1 cellular context compared by ENCODE assay signal in genomic region chr1:75731881-75732280, GRCh38.
TF ChIP-seq lines count a peak whose summit lies in the region.

No MANE protein-coding gene starts in this region.

TF ChIP-seq in GM23338, 12 proteins besides CTCF, POLR2A, EP300 and RAD21 (continued from another document):
- TF ChIP-seq, protein P1, sequence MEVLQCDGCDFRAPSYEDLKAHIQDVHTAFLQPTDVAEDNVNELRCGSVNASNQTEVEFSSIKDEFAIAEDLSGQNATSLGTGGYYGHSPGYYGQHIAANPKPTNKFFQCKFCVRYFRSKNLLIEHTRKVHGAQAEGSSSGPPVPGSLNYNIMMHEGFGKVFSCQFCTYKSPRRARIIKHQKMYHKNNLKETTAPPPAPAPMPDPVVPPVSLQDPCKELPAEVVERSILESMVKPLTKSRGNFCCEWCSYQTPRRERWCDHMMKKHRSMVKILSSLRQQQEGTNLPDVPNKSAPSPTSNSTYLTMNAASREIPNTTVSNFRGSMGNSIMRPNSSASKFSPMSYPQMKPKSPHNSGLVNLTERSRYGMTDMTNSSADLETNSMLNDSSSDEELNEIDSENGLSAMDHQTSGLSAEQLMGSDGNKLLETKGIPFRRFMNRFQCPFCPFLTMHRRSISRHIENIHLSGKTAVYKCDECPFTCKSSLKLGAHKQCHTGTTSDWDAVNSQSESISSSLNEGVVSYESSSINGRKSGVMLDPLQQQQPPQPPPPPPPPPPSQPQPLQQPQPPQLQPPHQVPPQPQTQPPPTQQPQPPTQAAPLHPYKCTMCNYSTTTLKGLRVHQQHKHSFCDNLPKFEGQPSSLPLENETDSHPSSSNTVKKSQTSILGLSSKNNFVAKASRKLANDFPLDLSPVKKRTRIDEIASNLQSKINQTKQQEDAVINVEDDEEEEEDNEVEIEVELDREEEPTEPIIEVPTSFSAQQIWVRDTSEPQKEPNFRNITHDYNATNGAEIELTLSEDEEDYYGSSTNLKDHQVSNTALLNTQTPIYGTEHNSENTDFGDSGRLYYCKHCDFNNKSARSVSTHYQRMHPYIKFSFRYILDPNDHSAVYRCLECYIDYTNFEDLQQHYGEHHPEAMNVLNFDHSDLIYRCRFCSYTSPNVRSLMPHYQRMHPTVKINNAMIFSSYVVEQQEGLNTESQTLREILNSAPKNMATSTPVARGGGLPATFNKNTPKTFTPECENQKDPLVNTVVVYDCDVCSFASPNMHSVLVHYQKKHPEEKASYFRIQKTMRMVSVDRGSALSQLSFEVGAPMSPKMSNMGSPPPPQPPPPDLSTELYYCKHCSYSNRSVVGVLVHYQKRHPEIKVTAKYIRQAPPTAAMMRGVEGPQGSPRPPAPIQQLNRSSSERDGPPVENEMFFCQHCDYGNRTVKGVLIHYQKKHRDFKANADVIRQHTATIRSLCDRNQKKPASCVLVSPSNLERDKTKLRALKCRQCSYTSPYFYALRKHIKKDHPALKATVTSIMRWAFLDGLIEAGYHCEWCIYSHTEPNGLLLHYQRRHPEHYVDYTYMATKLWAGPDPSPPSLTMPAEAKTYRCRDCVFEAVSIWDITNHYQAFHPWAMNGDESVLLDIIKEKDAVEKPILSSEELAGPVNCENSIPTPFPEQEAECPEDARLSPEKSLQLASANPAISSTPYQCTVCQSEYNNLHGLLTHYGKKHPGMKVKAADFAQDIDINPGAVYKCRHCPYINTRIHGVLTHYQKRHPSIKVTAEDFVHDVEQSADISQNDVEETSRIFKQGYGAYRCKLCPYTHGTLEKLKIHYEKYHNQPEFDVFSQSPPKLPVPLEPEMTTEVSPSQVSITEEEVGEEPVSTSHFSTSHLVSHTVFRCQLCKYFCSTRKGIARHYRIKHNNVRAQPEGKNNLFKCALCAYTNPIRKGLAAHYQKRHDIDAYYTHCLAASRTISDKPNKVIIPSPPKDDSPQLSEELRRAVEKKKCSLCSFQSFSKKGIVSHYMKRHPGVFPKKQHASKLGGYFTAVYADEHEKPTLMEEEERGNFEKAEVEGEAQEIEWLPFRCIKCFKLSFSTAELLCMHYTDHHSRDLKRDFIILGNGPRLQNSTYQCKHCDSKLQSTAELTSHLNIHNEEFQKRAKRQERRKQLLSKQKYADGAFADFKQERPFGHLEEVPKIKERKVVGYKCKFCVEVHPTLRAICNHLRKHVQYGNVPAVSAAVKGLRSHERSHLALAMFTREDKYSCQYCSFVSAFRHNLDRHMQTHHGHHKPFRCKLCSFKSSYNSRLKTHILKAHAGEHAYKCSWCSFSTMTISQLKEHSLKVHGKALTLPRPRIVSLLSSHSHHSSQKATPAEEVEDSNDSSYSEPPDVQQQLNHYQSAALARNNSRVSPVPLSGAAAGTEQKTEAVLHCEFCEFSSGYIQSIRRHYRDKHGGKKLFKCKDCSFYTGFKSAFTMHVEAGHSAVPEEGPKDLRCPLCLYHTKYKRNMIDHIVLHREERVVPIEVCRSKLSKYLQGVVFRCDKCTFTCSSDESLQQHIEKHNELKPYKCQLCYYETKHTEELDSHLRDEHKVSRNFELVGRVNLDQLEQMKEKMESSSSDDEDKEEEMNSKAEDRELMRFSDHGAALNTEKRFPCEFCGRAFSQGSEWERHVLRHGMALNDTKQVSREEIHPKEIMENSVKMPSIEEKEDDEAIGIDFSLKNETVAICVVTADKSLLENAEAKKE (CRISPR knock-in tag; IDR thresholded peaks at IDR 0.05): no peak
- no peak for TF ChIP-seq CREB1 (CRISPR knock-in tag; IDR thresholded peaks at IDR 0.05; ENCODE audit: low read depth)
- no peak for TF ChIP-seq NANOG (IDR thresholded peaks at IDR 0.05; ENCODE audit: borderline replicate concordance)
- no peak for TF ChIP-seq REST (IDR thresholded peaks at IDR 0.05; ENCODE audit: unreplicated experiment)
- no peak for TF ChIP-seq EZH2phosphoT487 (IDR thresholded peaks at IDR 0.05; ENCODE audit: unreplicated experiment)
- TF ChIP-seq ZNF114 (CRISPR knock-in tag; IDR thresholded peaks at IDR 0.05): no peak
- no peak for TF ChIP-seq ZNF331 (CRISPR knock-in tag; IDR thresholded peaks at IDR 0.05; ENCODE audit: low read depth)
